Comparison of ENCODE assay signal across 1 cellular context in genomic region chr2:63849381-63850203, GRCh38.
TF ChIP-seq lines count a peak whose summit lies in the region.

No MANE protein-coding gene starts in this region.

TF ChIP-seq in GM12878, 131 proteins besides CTCF, POLR2A, EP300 and RAD21:
- TF ChIP-seq ATF2 (IDR thresholded peaks at IDR 0.05; ENCODE audit: low read length) (no peak), NFXL1 (IDR thresholded peaks at IDR 0.05; ENCODE audit: borderline replicate concordance) (no peak), STAT3 (IDR thresholded peaks at IDR 0.05; ENCODE audit: low read depth, low read length) (no peak), ZBED1 (IDR thresholded peaks at IDR 0.05; ENCODE audit: borderline replicate concordance) (no peak), ZBTB40 (IDR thresholded peaks at IDR 0.05; ENCODE audit: borderline replicate concordance) (no peak), TBL1XR1 (IDR thresholded peaks at IDR 0.05; ENCODE audit: low read depth, low read length) (no peak), SRF (IDR thresholded peaks at IDR 0.05; ENCODE audit: low read depth in 2 of 2, low read length in 2 of 2) (no peak), NR2C1 (IDR thresholded peaks at IDR 0.05) (no peak), ZNF24 (IDR thresholded peaks at IDR 0.05) (no peak), E2F4 (IDR thresholded peaks at IDR 0.05; ENCODE audit: low read depth, low read length) (no peak), HDAC6 (IDR thresholded peaks at IDR 0.05; ENCODE audit: unreplicated experiment) (no peak), CHD4 (IDR thresholded peaks at IDR 0.05) (no peak), TCF7 (IDR thresholded peaks at IDR 0.05; ENCODE audit: borderline replicate concordance) (no peak), PBX3 (IDR thresholded peaks at IDR 0.05; ENCODE audit: insufficient replicate concordance, low read depth, low read length) (no peak)
- TF ChIP-seq, protein P1, sequence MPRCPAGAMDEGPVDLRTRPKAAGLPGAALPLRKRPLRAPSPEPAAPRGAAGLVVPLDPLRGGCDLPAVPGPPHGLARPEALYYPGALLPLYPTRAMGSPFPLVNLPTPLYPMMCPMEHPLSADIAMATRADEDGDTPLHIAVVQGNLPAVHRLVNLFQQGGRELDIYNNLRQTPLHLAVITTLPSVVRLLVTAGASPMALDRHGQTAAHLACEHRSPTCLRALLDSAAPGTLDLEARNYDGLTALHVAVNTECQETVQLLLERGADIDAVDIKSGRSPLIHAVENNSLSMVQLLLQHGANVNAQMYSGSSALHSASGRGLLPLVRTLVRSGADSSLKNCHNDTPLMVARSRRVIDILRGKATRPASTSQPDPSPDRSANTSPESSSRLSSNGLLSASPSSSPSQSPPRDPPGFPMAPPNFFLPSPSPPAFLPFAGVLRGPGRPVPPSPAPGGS (IDR thresholded peaks at IDR 0.05; ENCODE audit: borderline replicate concordance, insufficient read depth, low read depth, low read length, poor library complexity, severe bottlenecking) = no peak
- TF ChIP-seq, protein P2, sequence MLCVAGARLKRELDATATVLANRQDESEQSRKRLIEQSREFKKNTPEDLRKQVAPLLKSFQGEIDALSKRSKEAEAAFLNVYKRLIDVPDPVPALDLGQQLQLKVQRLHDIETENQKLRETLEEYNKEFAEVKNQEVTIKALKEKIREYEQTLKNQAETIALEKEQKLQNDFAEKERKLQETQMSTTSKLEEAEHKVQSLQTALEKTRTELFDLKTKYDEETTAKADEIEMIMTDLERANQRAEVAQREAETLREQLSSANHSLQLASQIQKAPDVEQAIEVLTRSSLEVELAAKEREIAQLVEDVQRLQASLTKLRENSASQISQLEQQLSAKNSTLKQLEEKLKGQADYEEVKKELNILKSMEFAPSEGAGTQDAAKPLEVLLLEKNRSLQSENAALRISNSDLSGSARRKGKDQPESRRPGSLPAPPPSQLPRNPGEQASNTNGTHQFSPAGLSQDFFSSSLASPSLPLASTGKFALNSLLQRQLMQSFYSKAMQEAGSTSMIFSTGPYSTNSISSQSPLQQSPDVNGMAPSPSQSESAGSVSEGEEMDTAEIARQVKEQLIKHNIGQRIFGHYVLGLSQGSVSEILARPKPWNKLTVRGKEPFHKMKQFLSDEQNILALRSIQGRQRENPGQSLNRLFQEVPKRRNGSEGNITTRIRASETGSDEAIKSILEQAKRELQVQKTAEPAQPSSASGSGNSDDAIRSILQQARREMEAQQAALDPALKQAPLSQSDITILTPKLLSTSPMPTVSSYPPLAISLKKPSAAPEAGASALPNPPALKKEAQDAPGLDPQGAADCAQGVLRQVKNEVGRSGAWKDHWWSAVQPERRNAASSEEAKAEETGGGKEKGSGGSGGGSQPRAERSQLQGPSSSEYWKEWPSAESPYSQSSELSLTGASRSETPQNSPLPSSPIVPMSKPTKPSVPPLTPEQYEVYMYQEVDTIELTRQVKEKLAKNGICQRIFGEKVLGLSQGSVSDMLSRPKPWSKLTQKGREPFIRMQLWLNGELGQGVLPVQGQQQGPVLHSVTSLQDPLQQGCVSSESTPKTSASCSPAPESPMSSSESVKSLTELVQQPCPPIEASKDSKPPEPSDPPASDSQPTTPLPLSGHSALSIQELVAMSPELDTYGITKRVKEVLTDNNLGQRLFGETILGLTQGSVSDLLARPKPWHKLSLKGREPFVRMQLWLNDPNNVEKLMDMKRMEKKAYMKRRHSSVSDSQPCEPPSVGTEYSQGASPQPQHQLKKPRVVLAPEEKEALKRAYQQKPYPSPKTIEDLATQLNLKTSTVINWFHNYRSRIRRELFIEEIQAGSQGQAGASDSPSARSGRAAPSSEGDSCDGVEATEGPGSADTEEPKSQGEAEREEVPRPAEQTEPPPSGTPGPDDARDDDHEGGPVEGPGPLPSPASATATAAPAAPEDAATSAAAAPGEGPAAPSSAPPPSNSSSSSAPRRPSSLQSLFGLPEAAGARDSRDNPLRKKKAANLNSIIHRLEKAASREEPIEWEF (IDR thresholded peaks at IDR 0.05; ENCODE audit: insufficient replicate concordance, low read depth, low read length) = no peak
